In the genomic region with DNA sequence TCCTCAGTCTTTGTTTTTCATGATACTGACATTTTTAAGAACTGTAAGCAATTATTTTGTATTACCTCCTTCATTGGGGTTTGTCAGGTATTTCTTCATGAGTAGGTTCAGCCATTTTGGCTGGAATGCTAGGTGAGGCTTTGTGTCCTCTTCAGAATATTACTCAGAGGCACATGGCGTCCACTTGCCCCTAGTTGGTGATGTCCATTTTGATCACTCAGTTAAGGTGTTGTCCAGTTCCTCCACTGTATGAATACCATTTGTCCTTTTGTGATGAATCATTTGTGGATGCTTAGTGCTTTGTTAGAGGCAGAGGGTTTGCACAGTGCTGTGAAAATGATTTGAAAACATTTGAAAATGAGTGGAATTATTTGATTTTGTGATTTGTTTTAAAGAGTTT, we compare ENCODE assay signal across 17 cellular contexts. TPM values are rescaled to one million over a fixed set of nuclear protein-coding genes. Genes with fewer than 3 reads are reported as not detected.
DNase-seq lines count a peak whose midpoint lies in the region; ATAC-seq and TF ChIP-seq lines count a peak whose summit lies in the region.
"Had no signal": no experiment of that assay in that cellular context is flagged by ENCODE, and none has a peak within 500 bp of the region (broad histone marks: within the 10 kb centered on the region; RNA-seq: fewer than 3 reads in every experiment).

No MANE protein-coding gene starts in this region.

- no peak for TF ChIP-seq POLR2A in IMR-90 (IDR thresholded peaks at IDR 0.05; ENCODE audit: low read depth, low read length)

- WGBS in GM23248 (ENCODE audit: low coverage in 1 of 2, low lambda C conversion rate in 2 of 2, missing lambda C conversion rate in 2 of 2), 2 experiments: 84 to 95% methylated on average over 1 of the region's 1 CpG
- WGBS in IMR-90 (ENCODE audit: extremely low coverage in 2 of 2, insufficient read length in 1 of 2), 2 experiments: no CpG with 5 or more reads among the region's 1 CpG
- WGBS in neuronal stem cell (ENCODE audit: extremely low coverage in 2 of 2, insufficient read length in 2 of 2, insufficient replicate concordance in 1 of 2), 2 donors: no CpG with 5 or more reads among the region's 1 CpG

- H3K9me2 ChIP-seq in GM23248 (ENCODE audit: insufficient read depth): no peaks in the 10 kb centered on the region

- no peak for TF ChIP-seq CTCF in IMR-90 (conservative IDR thresholded peaks at IDR 0.05; ENCODE audit: low read depth, low read length)

- H2AFZ ChIP-seq in GM23248 (no peak overlapping the region; the same call in 1 of the 2 replicates), IMR-90 (replicated peaks; ENCODE audit: low read length, poor library complexity) (no peak overlapping the region), neuronal stem cell (ENCODE audit: low read length) (no peak overlapping the region)

- intact Hi-C loops in IMR-90 (cut with micrococcal nuclease): no loop called here

- H3K56ac ChIP-seq in IMR-90 (ENCODE audit: extremely low read depth, insufficient read depth, low read length): no peak overlapping the region

- no peak overlapping the region for H4K5ac ChIP-seq in IMR-90 (ENCODE audit: low read depth, low read length)

- no peaks in the 10 kb centered on the region for H3K79me2 ChIP-seq in GM23248 (ENCODE audit: insufficient read depth)

- no peak overlapping the region for H3K4me3 ChIP-seq in GM23248
- H3K4me3 ChIP-seq in IMR-90 (ENCODE audit: insufficient read depth, low read depth, low read length): no peak overlapping the region
- no peak overlapping the region for H3K4me3 ChIP-seq in neuronal stem cell (ENCODE audit: low read length in 2 of 2)
- H3K4me3 ChIP-seq: GM12878 had no signal

- no peaks in the 10 kb centered on the region for H3K79me1 ChIP-seq in IMR-90 (ENCODE audit: low read depth in 1 of 2, low read length in 2 of 2)
- H3K79me1 ChIP-seq in neuronal stem cell (ENCODE audit: low read depth, low read length): peaks cover 1% of the 10 kb centered on the region

- H3K36me3 ChIP-seq in GM23248 (ENCODE audit: low read depth) (no peaks in the 10 kb centered on the region), IMR-90 (ENCODE audit: control insufficient read depth, insufficient read depth, low read length) (no peaks in the 10 kb centered on the region), neuronal stem cell (replicated peaks in 1 of 2; ENCODE audit: control insufficient read depth in 2 of 2, insufficient read depth in 2 of 2, low read length in 2 of 2) (no peaks in the 10 kb centered on the region)

- H3K9me3 ChIP-seq in GM23248 (ENCODE audit: low read depth) (no peaks in the 10 kb centered on the region), IMR-90 (ENCODE audit: control insufficient read depth, insufficient read depth, low read length) (no peaks in the 10 kb centered on the region), neuronal stem cell (replicated peaks in 1 of 2; ENCODE audit: control insufficient read depth in 2 of 2, insufficient read depth in 1 of 2, low read depth in 1 of 2, low read length in 2 of 2) (no peaks in the 10 kb centered on the region)

- peak overlapping the region; percentile 49; the same call in 1 of the 2 replicates for H3K4ac ChIP-seq in IMR-90 (ENCODE audit: low read depth, low read length)
- no peak overlapping the region for H3K4ac ChIP-seq in neuronal stem cell (ENCODE audit: low read length)

- no peak for DNase-seq in GM23248
- DNase-seq in IMR-90: no peak
- peak; percentile 65 for DNase-seq in kidney tubule cell (ENCODE audit: low spot score)
- no peak for DNase-seq in hepatic stellate cell (ENCODE audit: low spot score)
- no peak for DNase-seq in activated CD4-positive, alpha-beta T cell treated with anti-CD3 and anti-CD28 coated beads for 4 hours
- no peak for DNase-seq in neuronal stem cell (ENCODE audit: low spot score)
- DNase-seq: AML-193; CD4-positive, alpha-beta T cell; DMS153; DND-41; EL; H7; KG1 had no signal

- no peaks in the 10 kb centered on the region for H3K27me3 ChIP-seq in GM23248 (replicated peaks; ENCODE audit: insufficient read depth)
- H3K27me3 ChIP-seq in IMR-90 (ENCODE audit: control insufficient read depth, insufficient read depth, low read length): no peaks in the 10 kb centered on the region
- H3K27me3 ChIP-seq in neuronal stem cell (ENCODE audit: control insufficient read depth in 3 of 3, insufficient read depth in 3 of 3, low read depth in 1 of 3, low read length in 3 of 3): peaks cover 0 to 15% (median 13%) of the 10 kb centered on the region in 3 experiments

- no peak overlapping the region for H2BK5ac ChIP-seq in IMR-90 (ENCODE audit: low read depth, low read length, poor library complexity, severe bottlenecking)
- no peak overlapping the region for H2BK5ac ChIP-seq in neuronal stem cell (ENCODE audit: low read length)

- peak overlapping the region; percentile 8 for H3K4me2 ChIP-seq in GM23248 (ENCODE audit: unreplicated experiment)
- H3K4me2 ChIP-seq in IMR-90 (ENCODE audit: low read depth, low read length): no peak overlapping the region
- H3K4me2 ChIP-seq in neuronal stem cell (ENCODE audit: insufficient read depth, low read length, poor library complexity, severe bottlenecking): no peak overlapping the region

- H4K20me1 ChIP-seq in GM23248 (ENCODE audit: insufficient read depth) (no peaks in the 10 kb centered on the region), IMR-90 (ENCODE audit: insufficient read depth, low read length) (no peaks in the 10 kb centered on the region)

- peaks cover 33% of the 10 kb centered on the region for H3F3A ChIP-seq in GM23248 (ENCODE audit: insufficient read depth)

- dilution Hi-C loops in IMR-90 (cut with HindIII; ENCODE audit: low sequenced_read_pairs, unreplicated experiment): no loop called here

- peak overlapping the region; percentile 23; the same call in 1 of the 2 replicates for H2AK5ac ChIP-seq in IMR-90 (ENCODE audit: low read depth, low read length)
- no peak overlapping the region for H2AK5ac ChIP-seq in neuronal stem cell (ENCODE audit: low read depth, low read length)

- H3K9me1 ChIP-seq in IMR-90 (ENCODE audit: insufficient read depth, low read length): no peaks in the 10 kb centered on the region

- H3K14ac ChIP-seq in IMR-90 (replicated peaks; ENCODE audit: low read depth, low read length): no peak overlapping the region
- H3K14ac ChIP-seq in neuronal stem cell (ENCODE audit: low read length): no peak overlapping the region

- no peak overlapping the region for H3K27ac ChIP-seq in GM23248
- H3K27ac ChIP-seq in IMR-90 (ENCODE audit: insufficient read depth, low read length): no peak overlapping the region
- no peak overlapping the region for H3K27ac ChIP-seq in neuronal stem cell (replicated peaks; ENCODE audit: low read length)
- H3K27ac ChIP-seq: C4-2B had no signal

- H3K23ac ChIP-seq in IMR-90 (ENCODE audit: low read depth, low read length) (no peak overlapping the region), neuronal stem cell (ENCODE audit: low read depth, low read length, poor library complexity) (no peak overlapping the region)

- POLR2A ChIA-PET in IMR-90 (lab: Charles Lee; ENCODE audit: unreplicated experiment): no interaction called here

- H3K9ac ChIP-seq in GM23248: no peak overlapping the region
- H3K9ac ChIP-seq in IMR-90 (ENCODE audit: low read depth, low read length): no peak overlapping the region
- no peak overlapping the region for H3K9ac ChIP-seq in neuronal stem cell (ENCODE audit: low read depth, low read length, poor library complexity)

- H2BK12ac ChIP-seq in neuronal stem cell (ENCODE audit: low read length): no peak overlapping the region

- H4K91ac ChIP-seq in IMR-90 (ENCODE audit: insufficient read depth, low read depth, low read length) (no peak overlapping the region), neuronal stem cell (ENCODE audit: low read depth, low read length, poor library complexity) (no peak overlapping the region)

- no TSS peak for BruUV-seq in IMR-90 (replicated peaks; lab: Mats Ljungman, UMichigan)

- TF ChIP-seq RAD21 in IMR-90 (IDR thresholded peaks at IDR 0.05; ENCODE audit: low read length): no peak

- no peak overlapping the region for H2AK9ac ChIP-seq in IMR-90 (replicated peaks; ENCODE audit: low read depth, low read length, poor library complexity)

- H2BK15ac ChIP-seq in IMR-90 (ENCODE audit: low read depth, low read length) (peak overlapping the region; percentile 69; the same call in 1 of the 3 replicates), neuronal stem cell (ENCODE audit: low read length) (no peak overlapping the region)

- H4K8ac ChIP-seq in IMR-90 (ENCODE audit: low read depth in 2 of 2, low read length in 2 of 2): no peak overlapping the region
- no peak overlapping the region for H4K8ac ChIP-seq in neuronal stem cell (ENCODE audit: low read depth, low read length)

- no peak for ATAC-seq in IMR-90 (ENCODE audit: low read depth)
- ATAC-seq: GM12878, HepG2 had no signal

- H2BK20ac ChIP-seq in IMR-90 (ENCODE audit: low read depth, low read length): 0 out of 2 replicates have a peak overlapping the region, but pooled peaks have one; percentile 23

- no peak overlapping the region for H3K18ac ChIP-seq in IMR-90 (ENCODE audit: low read depth, low read length)
- H3K18ac ChIP-seq in neuronal stem cell (ENCODE audit: low read length): no peak overlapping the region

- H3K4me1 ChIP-seq in GM23248 (ENCODE audit: insufficient read depth): peaks cover 20% of the 10 kb centered on the region
- peaks cover 3% of the 10 kb centered on the region; the same call in 1 of the 2 replicates for H3K4me1 ChIP-seq in IMR-90 (ENCODE audit: control insufficient read depth, insufficient read depth, low read length)
- no peaks in the 10 kb centered on the region for H3K4me1 ChIP-seq in neuronal stem cell (ENCODE audit: control insufficient read depth in 2 of 2, insufficient read depth in 1 of 2, low read depth in 1 of 2, low read length in 2 of 2)

- CTCF ChIA-PET in IMR-90 (lab: Yijun Ruan, JAX): interaction anchor here (1.2 kb wide), 1 partner anchor 49 kb away, joined by 3 read pairs; no protein-coding TSS in a partner anchor

- H2BK120ac ChIP-seq in IMR-90 (ENCODE audit: low read depth, low read length) (no peak overlapping the region), neuronal stem cell (ENCODE audit: low read depth, low read length) (no peak overlapping the region)

- in situ Hi-C loops in GM23248 (cut with MboI) (no loop called here), IMR-90 (cut with MboI; ENCODE audit: low sequenced_read_pairs) (no loop called here)

RNA-seq across cellular contexts. Expression of a gene that starts 4.7 kb away (rescaled TPM):
- total RNA-seq in GM23248 (2014; rRNA removed; shearing (Covaris generic)): 2.3 and 2.9 TPM in 2 replicates
- polyA plus RNA-seq in GM23248 (2016; fragmentation: Nextera tagmentation; extraction: Ambion mirVana) (1.2 and 2.0 TPM in 2 replicates), IMR-90 (2012; rRNA removed) (0.09 and 0.26 TPM in 2 replicates)
- 0.28 and 0.36 TPM in 2 replicates for total RNA-seq in IMR-90 (2012; rRNA removed)
- polyA plus RNA-seq in IMR-90 (2012; cell fraction: cytosol; rRNA removed): 0.03 and 0.08 TPM in 2 replicates
- polyA plus RNA-seq in IMR-90 (2012; cell fraction: nucleus; rRNA removed; ENCODE audit: low replicate concordance): 0.18 and 0.71 TPM in 2 replicates
- polyA plus RNA-seq in neuronal stem cell (2013, experiment 1 of 2): not detected
- not detected for polyA plus RNA-seq in neuronal stem cell (2013, experiment 2 of 2)
- total RNA-seq: CD4-positive, alpha-beta T cell; G401; GM12878; H7; HepG2 had no signal
- polyA plus RNA-seq: GM12878 had no signal

RNA-seq across cellular contexts. Expression of a gene that starts 49.0 kb away (rescaled TPM):
- total RNA-seq in GM23248 (2014; rRNA removed; shearing (Covaris generic)): 87.9 and 93.5 TPM in 2 replicates
- polyA plus RNA-seq in GM23248 (2016; fragmentation: Nextera tagmentation; extraction: Ambion mirVana): 75.4 and 78.5 TPM in 2 replicates
- total RNA-seq in IMR-90 (2012; rRNA removed): 6.5 and 8.1 TPM in 2 replicates
- 11.3 and 13.8 TPM in 2 replicates for polyA plus RNA-seq in IMR-90 (2012; rRNA removed)
- 4.6 and 9.3 TPM in 2 replicates for polyA plus RNA-seq in IMR-90 (2012; cell fraction: cytosol; rRNA removed)
- 6.3 and 29.2 TPM in 2 replicates for polyA plus RNA-seq in IMR-90 (2012; cell fraction: nucleus; rRNA removed; ENCODE audit: low replicate concordance)
- polyA plus RNA-seq in neuronal stem cell (2013, experiment 1 of 2): 0.32 TPM
- 0.25 TPM for polyA plus RNA-seq in neuronal stem cell (2013, experiment 2 of 2)
- total RNA-seq: G401 had no signal
